In genomic region chr10:119412244-119412750, GRCh38 we compare ENCODE assay signal across 9 cellular contexts.
DNase-seq lines count a peak whose midpoint lies in the region; ATAC-seq and TF ChIP-seq lines count a peak whose summit lies in the region.
"Had no signal": no experiment of that assay in that cellular context is flagged by ENCODE, and none has a peak within 500 bp of the region (broad histone marks: within the 10 kb centered on the region; RNA-seq: fewer than 3 reads in every experiment).

No MANE protein-coding gene starts in this region.

- H3K4me1 Mint-ChIP-seq in activated CD4-positive, alpha-beta memory T cell treated with anti-CD3 and anti-CD28 coated beads, Interleukin-2, amount 10 ng/mL, durations not matched to agents 7 days and 5 days: peaks cover 1% of the 10 kb centered on the region

- H3K27me3 Mint-ChIP-seq in activated CD4-positive, alpha-beta memory T cell treated with anti-CD3 and anti-CD28 coated beads, Interleukin-2, amount 10 ng/mL, durations not matched to agents 7 days and 5 days: no peaks in the 10 kb centered on the region

- no peak for TF ChIP-seq CTCF in foreskin keratinocyte (conservative IDR thresholded peaks at IDR 0.05)

- no peak overlapping the region for H3K27ac Mint-ChIP-seq in activated CD4-positive, alpha-beta memory T cell treated with anti-CD3 and anti-CD28 coated beads, Interleukin-2, amount 10 ng/mL, durations not matched to agents 7 days and 5 days

- no peaks in the 10 kb centered on the region for H3K27me3 ChIP-seq in foreskin keratinocyte

- H3K4me1 ChIP-seq in foreskin keratinocyte: no peaks in the 10 kb centered on the region

- DNase-seq in A172 (ENCODE audit: low spot score): peak; percentile 55
- DNase-seq in amniotic epithelial cell (ENCODE audit: low read depth): peak; percentile 82
- DNase-seq in head of caudate nucleus: peak in 41 of 42 donors; percentile 32 to 76 (median 56)
- peak in 43 of 56 donors; percentile 6 to 78 (median 28) for DNase-seq in nucleus accumbens (lab: John Stamatoyannopoulos, UW)
- DNase-seq in foreskin keratinocyte: no peak
- no peak for DNase-seq in NCI-H524 treated with DMSO at 0.1 percent for 48 hours (lab: John Stamatoyannopoulos, UW)
- no peak for DNase-seq in activated CD4-positive, alpha-beta memory T cell treated with anti-CD3 and anti-CD28 coated beads, Interleukin-2, amount 10 ng/mL, durations not matched to agents 7 days and 5 days
- DNase-seq: AML-193 had no signal

- CTCF ChIA-PET in activated CD4-positive, alpha-beta memory T cell treated with anti-CD3 and anti-CD28 coated beads, Interleukin-2, amount 10 ng/mL, durations not matched to agents 7 days and 5 days (lab: Charles Lee): no interaction called here

- no peak overlapping the region for H3K4me3 Mint-ChIP-seq in activated CD4-positive, alpha-beta memory T cell treated with anti-CD3 and anti-CD28 coated beads, Interleukin-2, amount 10 ng/mL, durations not matched to agents 7 days and 5 days

- intact Hi-C loops in head of caudate nucleus (cut with DNase I): loop anchor here (10.0 kb wide), 1 partner anchor 207 kb away; the partner anchor contains the start of gene GRK5

- POLR2A ChIA-PET in activated CD4-positive, alpha-beta memory T cell treated with anti-CD3 and anti-CD28 coated beads, Interleukin-2, amount 10 ng/mL, durations not matched to agents 7 days and 5 days (lab: Charles Lee): interaction anchor here (0.9 kb wide), 1 partner anchor 282 kb away, joined by 3 read pairs; no protein-coding TSS in a partner anchor

- ATAC-seq in foreskin keratinocyte (no peak), GM19467 (IDR thresholded peaks at IDR 0.05; ENCODE audit: unreplicated experiment) (no peak)

- no peaks in the 10 kb centered on the region for H3K36me3 Mint-ChIP-seq in activated CD4-positive, alpha-beta memory T cell treated with anti-CD3 and anti-CD28 coated beads, Interleukin-2, amount 10 ng/mL, durations not matched to agents 7 days and 5 days (ENCODE audit: low read depth)

- H3K27ac ChIP-seq in foreskin keratinocyte: no peak overlapping the region

- no peaks in the 10 kb centered on the region for H3K9me3 Mint-ChIP-seq in activated CD4-positive, alpha-beta memory T cell treated with anti-CD3 and anti-CD28 coated beads, Interleukin-2, amount 10 ng/mL, durations not matched to agents 7 days and 5 days

Comparison
In these comparisons a context has a peak if more than half of its experiments do, and no peak if none do; other contexts are left out.
1. DNase-seq: peak in A172 (single experiment), amniotic epithelial cell (single experiment), head of caudate nucleus (41 of 42) and nucleus accumbens (43 of 56); none in foreskin keratinocyte (0 of 2), NCI-H524 treated with DMSO at 0.1 percent for 48 hours (single experiment) and activated CD4-positive, alpha-beta memory T cell treated with anti-CD3 and anti-CD28 coated beads, Interleukin-2, amount 10 ng/mL, durations not matched to agents 7 days and 5 days (single experiment).